8 cellular contexts compared by ENCODE assay signal in genomic region chr17:75011788-75012319, GRCh38. TPM values are rescaled to one million over a fixed set of nuclear protein-coding genes. Genes with fewer than 3 reads are reported as not detected.
DNase-seq lines count a peak whose midpoint lies in the region; ATAC-seq, FAIRE-seq and TF ChIP-seq lines count a peak whose summit lies in the region.

No MANE protein-coding gene starts in this region.

- dilution Hi-C loops in mammary epithelial cell (cut with HindIII; ENCODE audit: low sequenced_read_pairs): no loop called here

- TF ChIP-seq CTCF in GM12864 (IDR thresholded peaks at IDR 0.05; ENCODE audit: low read depth, low read length, missing control alignments) (no peak), mammary epithelial cell (conservative IDR thresholded peaks at IDR 0.05 in 1 of 2, IDR thresholded peaks at IDR 0.05 in 1 of 2; ENCODE audit: extremely low read depth in 1 of 2, insufficient read depth in 1 of 2, low read depth in 1 of 2, low read length in 2 of 2) (no peak)

- intact Hi-C loops in mammary epithelial cell (cut with micrococcal nuclease): loop anchor here (1.0 kb wide), 5 partner anchors 18 to 51 kb away; partner anchors contain the start of gene ATP5PD

- H3K79me2 ChIP-seq in mammary epithelial cell (ENCODE audit: insufficient read depth, low read length): peaks cover 36% of the 10 kb centered on the region

- in situ Hi-C loops in mammary epithelial cell (cut with MboI; ENCODE audit: low sequenced_read_pairs in 2 of 2): no loop called here

- CTCF ChIA-PET in mammary epithelial cell (lab: Charles Lee; ENCODE audit: low non-redundant PET): interaction anchor here (0.6 to 0.9 kb wide), 5 partner anchors 20 to 561 kb away, joined by 4 to 10 read pairs (median 8); no protein-coding TSS in a partner anchor

- H3K4me3 ChIP-seq in GM12864 (ENCODE audit: low read depth, low read length) (peak overlapping the region; percentile 86), mammary epithelial cell (replicated peaks in 1 of 3; ENCODE audit: insufficient read depth in 1 of 3, low read depth in 2 of 3, low read length in 3 of 3) (peak overlapping the region; percentile 75 to 86 (median 83)), small intestine (ENCODE audit: low read depth in 1 of 2, low read length in 2 of 2) (peak overlapping the region; percentile 44 to 85)

- FAIRE-seq in small intestine (lab: Jason Lieb, UNC): no peak
- no peak for FAIRE-seq in RCC 7860 (lab: Jason Lieb, UNC)

- no peak for ATAC-seq in HG03159 (IDR thresholded peaks at IDR 0.05; ENCODE audit: unreplicated experiment)
- no peak for ATAC-seq in HG03139 (IDR thresholded peaks at IDR 0.05; ENCODE audit: unreplicated experiment)

- H3K9ac ChIP-seq in mammary epithelial cell (ENCODE audit: insufficient read depth, low read length): peak overlapping the region; percentile 88

- peak overlapping the region; percentile 95 for H2AFZ ChIP-seq in mammary epithelial cell (ENCODE audit: low read depth, low read length)

- H3K36me3 ChIP-seq in mammary epithelial cell (ENCODE audit: insufficient read depth, low read length) (no peaks in the 10 kb centered on the region), small intestine (ENCODE audit: control insufficient read depth in 2 of 2, insufficient read depth in 2 of 2, low read length in 2 of 2) (no peaks in the 10 kb centered on the region)

- H4K20me1 ChIP-seq in mammary epithelial cell (ENCODE audit: insufficient read depth, low read length): no peaks in the 10 kb centered on the region

- H3K9me3 ChIP-seq in mammary epithelial cell (replicated peaks; ENCODE audit: insufficient read depth, low read length) (no peaks in the 10 kb centered on the region), small intestine (ENCODE audit: control insufficient read depth, low read depth) (no peaks in the 10 kb centered on the region)

- TSS peak; percentile 26 for BruUV-seq in mammary epithelial cell (replicated peaks; lab: Mats Ljungman, UMichigan)

- DNase-seq in GM12864 (ENCODE audit: low read depth) (no peak), NCI-H2227 treated with DMSO at 0.1 percent for 48 hours (lab: John Stamatoyannopoulos, UW) (peak; percentile 69), mammary epithelial cell (no peak), iris pigment epithelial cell (ENCODE audit: low read depth) (peak; percentile 82), small intestine (no peak), RCC 7860 (ENCODE audit: low spot score) (no peak)

- H3K27me3 ChIP-seq in mammary epithelial cell (ENCODE audit: insufficient read depth, low read length) (no peaks in the 10 kb centered on the region), small intestine (ENCODE audit: control insufficient read depth in 2 of 2, insufficient read depth in 2 of 2, low read length in 2 of 2) (no peaks in the 10 kb centered on the region)

- peaks cover 19% of the 10 kb centered on the region for H3K4me1 ChIP-seq in mammary epithelial cell (ENCODE audit: insufficient read depth, low read length)
- H3K4me1 ChIP-seq in small intestine (ENCODE audit: control insufficient read depth in 2 of 2, insufficient read depth in 1 of 2, low read depth in 1 of 2, low read length in 1 of 2): peaks cover 3 to 5% of the 10 kb centered on the region in 2 donors

- peak overlapping the region; percentile 86 for H3K4me2 ChIP-seq in mammary epithelial cell (ENCODE audit: insufficient read depth, low read depth, low read length)

- H3K27ac ChIP-seq in mammary epithelial cell (ENCODE audit: insufficient read depth, low read depth, low read length): peak overlapping the region; percentile 79
- H3K27ac ChIP-seq in small intestine (ENCODE audit: low read depth in 1 of 2, low read length in 1 of 2): peak overlapping the region in 1 of 2 donors; percentile 87

- WGBS in mammary epithelial cell (ENCODE audit: low coverage, missing lambda C conversion rate): 15% methylated on average over 9 of the region's 11 CpGs
- 28 to 62% (median 44%) methylated on average over 11 of the region's 11 CpGs for WGBS in small intestine, 3 donors

RNA-seq across cellular contexts. Expression of gene MRPL58, which starts 0.6 kb away (rescaled TPM):
- 10 to 100 TPM; 22.2 to 43.2 TPM for total RNA-seq in mammary epithelial cell
- polyA plus RNA-seq in mammary epithelial cell (53.1 TPM), small intestine (10 to 100 TPM; 42.7 to 73.0 (median 48.8) TPM)
- polyA minus RNA-seq in mammary epithelial cell: 15.8 TPM

RNA-seq across cellular contexts. Expression of gene CDR2L, which starts 24.4 kb away (rescaled TPM):
- total RNA-seq in mammary epithelial cell: 10 to 100 TPM; 38.5 to 45.5 TPM
- 25.8 TPM for polyA plus RNA-seq in mammary epithelial cell
- 15.7 TPM for polyA minus RNA-seq in mammary epithelial cell
- polyA plus RNA-seq in small intestine: 10 to 100 TPM; 25.4 to 39.6 (median 28.9) TPM

RNA-seq across cellular contexts. Expression of gene ATP5PD, which starts 34.9 kb away (rescaled TPM):
- 100 to 1,000 TPM; 142 to 269 TPM for total RNA-seq in mammary epithelial cell
- polyA plus RNA-seq in mammary epithelial cell (382 TPM), small intestine (100 to 1,000 TPM; 494 to 919 (median 724) TPM)
- polyA minus RNA-seq in mammary epithelial cell: 123 TPM

RNA-seq across cellular contexts. Expression of gene KCTD2, which starts 35.2 kb away (rescaled TPM):
- 10 to 100 TPM; 13.7 to 20.5 TPM for total RNA-seq in mammary epithelial cell
- polyA plus RNA-seq in mammary epithelial cell: 16.8 TPM
- polyA minus RNA-seq in mammary epithelial cell: 26.4 TPM
- 10 to 100 TPM; 12.3 to 18.0 (median 13.8) TPM for polyA plus RNA-seq in small intestine

RNA-seq across cellular contexts. Expression of gene HID1, which starts 39.3 kb away (rescaled TPM):
- 1 to 10 TPM; 1.2 TPM for total RNA-seq in mammary epithelial cell
- polyA plus RNA-seq in mammary epithelial cell (0.52 TPM), small intestine (10 to 100 TPM; 37.1 to 60.4 (median 44.0) TPM)
- 8.9 TPM for polyA minus RNA-seq in mammary epithelial cell

Comparison
In these comparisons a context has a peak if more than half of its experiments do, and no peak if none do; other contexts are left out.
1. DNase-seq: peak in NCI-H2227 treated with DMSO at 0.1 percent for 48 hours (single experiment) and iris pigment epithelial cell (single experiment); none in GM12864 (single experiment), mammary epithelial cell (single experiment), small intestine (single experiment) and RCC 7860 (single experiment).
2. Peak in every context shown above with its lines, with median percentiles within 50 percentile points of each other: H3K4me3 ChIP-seq.